ENCODE assay signal across 1 cellular context in the genomic region with DNA sequence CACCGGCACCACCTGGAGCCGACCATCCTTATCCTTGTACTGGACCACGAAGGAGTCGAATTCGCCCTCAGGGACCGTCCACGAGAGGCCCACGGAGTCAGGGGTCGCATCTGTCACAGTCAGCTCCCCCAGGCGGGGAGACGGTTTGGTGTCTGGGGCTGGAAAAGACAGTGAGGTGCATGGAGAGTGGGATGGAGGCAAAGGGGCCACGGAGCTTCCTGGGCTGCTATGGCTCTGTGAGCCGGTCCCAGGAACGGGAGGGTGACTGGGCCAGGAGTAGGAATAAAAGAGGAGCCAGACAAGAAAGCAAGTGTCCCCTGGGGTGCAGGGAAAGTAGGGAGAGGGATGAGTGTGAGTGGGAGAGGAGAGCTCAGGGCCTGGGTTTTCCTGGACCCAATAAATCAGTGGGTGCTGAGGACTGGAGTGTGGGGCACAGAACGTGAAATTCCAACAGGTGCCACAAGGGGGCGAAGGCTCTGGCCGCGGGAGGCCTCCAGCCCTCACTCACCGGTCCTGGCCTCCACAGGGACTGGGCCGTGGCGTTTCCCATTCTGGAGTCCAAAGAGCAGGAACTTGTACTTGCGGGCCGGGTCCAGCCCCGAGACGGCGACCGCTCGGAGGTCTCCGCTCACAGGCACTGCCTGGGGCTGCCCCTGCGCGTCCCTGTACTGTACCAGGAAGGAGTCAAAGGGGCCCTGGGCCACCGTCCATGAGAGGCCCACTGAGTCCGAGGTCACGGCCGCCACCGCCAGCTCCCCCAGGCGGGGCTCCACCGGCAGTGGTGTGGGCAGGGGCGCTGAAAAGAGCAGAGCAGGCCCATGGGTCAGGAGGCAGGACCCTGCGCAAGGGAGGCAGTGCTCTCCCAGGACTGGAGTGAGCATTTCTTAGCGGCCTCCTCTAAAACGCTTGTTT.
TF ChIP-seq lines count a peak whose summit lies in the region.

No MANE protein-coding gene starts in this region.

TF ChIP-seq in HepG2, 621 proteins besides CTCF, POLR2A, EP300 and RAD21 (continued from another document and continues in another):
- TF ChIP-seq, protein P1, sequence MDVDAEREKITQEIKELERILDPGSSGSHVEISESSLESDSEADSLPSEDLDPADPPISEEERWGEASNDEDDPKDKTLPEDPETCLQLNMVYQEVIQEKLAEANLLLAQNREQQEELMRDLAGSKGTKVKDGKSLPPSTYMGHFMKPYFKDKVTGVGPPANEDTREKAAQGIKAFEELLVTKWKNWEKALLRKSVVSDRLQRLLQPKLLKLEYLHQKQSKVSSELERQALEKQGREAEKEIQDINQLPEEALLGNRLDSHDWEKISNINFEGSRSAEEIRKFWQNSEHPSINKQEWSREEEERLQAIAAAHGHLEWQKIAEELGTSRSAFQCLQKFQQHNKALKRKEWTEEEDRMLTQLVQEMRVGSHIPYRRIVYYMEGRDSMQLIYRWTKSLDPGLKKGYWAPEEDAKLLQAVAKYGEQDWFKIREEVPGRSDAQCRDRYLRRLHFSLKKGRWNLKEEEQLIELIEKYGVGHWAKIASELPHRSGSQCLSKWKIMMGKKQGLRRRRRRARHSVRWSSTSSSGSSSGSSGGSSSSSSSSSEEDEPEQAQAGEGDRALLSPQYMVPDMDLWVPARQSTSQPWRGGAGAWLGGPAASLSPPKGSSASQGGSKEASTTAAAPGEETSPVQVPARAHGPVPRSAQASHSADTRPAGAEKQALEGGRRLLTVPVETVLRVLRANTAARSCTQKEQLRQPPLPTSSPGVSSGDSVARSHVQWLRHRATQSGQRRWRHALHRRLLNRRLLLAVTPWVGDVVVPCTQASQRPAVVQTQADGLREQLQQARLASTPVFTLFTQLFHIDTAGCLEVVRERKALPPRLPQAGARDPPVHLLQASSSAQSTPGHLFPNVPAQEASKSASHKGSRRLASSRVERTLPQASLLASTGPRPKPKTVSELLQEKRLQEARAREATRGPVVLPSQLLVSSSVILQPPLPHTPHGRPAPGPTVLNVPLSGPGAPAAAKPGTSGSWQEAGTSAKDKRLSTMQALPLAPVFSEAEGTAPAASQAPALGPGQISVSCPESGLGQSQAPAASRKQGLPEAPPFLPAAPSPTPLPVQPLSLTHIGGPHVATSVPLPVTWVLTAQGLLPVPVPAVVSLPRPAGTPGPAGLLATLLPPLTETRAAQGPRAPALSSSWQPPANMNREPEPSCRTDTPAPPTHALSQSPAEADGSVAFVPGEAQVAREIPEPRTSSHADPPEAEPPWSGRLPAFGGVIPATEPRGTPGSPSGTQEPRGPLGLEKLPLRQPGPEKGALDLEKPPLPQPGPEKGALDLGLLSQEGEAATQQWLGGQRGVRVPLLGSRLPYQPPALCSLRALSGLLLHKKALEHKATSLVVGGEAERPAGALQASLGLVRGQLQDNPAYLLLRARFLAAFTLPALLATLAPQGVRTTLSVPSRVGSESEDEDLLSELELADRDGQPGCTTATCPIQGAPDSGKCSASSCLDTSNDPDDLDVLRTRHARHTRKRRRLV (CRISPR knock-in tag; IDR thresholded peaks at IDR 0.05) = 0 out of 2 replicates have a peak, but pooled peaks have one; percentile 60
- TF ChIP-seq, protein P2, sequence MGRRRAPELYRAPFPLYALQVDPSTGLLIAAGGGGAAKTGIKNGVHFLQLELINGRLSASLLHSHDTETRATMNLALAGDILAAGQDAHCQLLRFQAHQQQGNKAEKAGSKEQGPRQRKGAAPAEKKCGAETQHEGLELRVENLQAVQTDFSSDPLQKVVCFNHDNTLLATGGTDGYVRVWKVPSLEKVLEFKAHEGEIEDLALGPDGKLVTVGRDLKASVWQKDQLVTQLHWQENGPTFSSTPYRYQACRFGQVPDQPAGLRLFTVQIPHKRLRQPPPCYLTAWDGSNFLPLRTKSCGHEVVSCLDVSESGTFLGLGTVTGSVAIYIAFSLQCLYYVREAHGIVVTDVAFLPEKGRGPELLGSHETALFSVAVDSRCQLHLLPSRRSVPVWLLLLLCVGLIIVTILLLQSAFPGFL (CRISPR knock-in tag; IDR thresholded peaks at IDR 0.05) = 0 out of 2 replicates have a peak, but pooled peaks have one; percentile 57
- TF ChIP-seq, protein P3, sequence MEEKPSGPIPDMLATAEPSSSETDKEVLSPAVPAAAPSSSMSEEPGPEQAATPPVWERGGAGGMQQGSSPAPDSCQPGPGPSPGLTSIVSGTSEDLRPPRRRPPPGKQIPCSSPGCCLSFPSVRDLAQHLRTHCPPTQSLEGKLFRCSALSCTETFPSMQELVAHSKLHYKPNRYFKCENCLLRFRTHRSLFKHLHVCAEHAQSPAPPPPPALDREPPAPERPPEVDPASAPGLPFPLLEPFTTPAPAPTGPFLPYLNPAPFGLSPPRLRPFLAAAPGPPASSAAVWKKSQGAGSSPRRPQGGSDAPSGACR (CRISPR knock-in tag; IDR thresholded peaks at IDR 0.05) = peak; percentile 85
- TF ChIP-seq KDM6A (CRISPR knock-in tag; IDR thresholded peaks at IDR 0.05; ENCODE audit: low read depth) (0 out of 2 replicates have a peak, but pooled peaks have one; percentile 13), ZNF274 (CRISPR knock-in tag; IDR thresholded peaks at IDR 0.05) (peak; percentile 84; the same call in 1 of the 2 replicates), PRPF4 (IDR thresholded peaks at IDR 0.05; ENCODE audit: low read depth, low read length, poor library complexity, severe bottlenecking) (no peak), PHF8 (CRISPR knock-in tag; IDR thresholded peaks at IDR 0.05) (peak; percentile 93), SAFB2 (CRISPR knock-in tag; IDR thresholded peaks at IDR 0.05; ENCODE audit: borderline replicate concordance, low read depth) (peak; percentile 53; the same call in 1 of the 2 replicates), FOXK2 (IDR thresholded peaks at IDR 0.05) (no peak), ZBTB38 (CRISPR knock-in tag; IDR thresholded peaks at IDR 0.05) (peak; percentile 13; the same call in 1 of the 2 replicates), ZNF777 (CRISPR knock-in tag; IDR thresholded peaks at IDR 0.05) (peak; percentile 90), FOXO1 (CRISPR knock-in tag; IDR thresholded peaks at IDR 0.05) (0 out of 2 replicates have a peak, but pooled peaks have one; percentile 35), KLF12 (CRISPR knock-in tag; IDR thresholded peaks at IDR 0.05; ENCODE audit: borderline replicate concordance) (no peak), ZNF567 (CRISPR knock-in tag; IDR thresholded peaks at IDR 0.05; ENCODE audit: borderline replicate concordance) (no peak), MXD4 (CRISPR knock-in tag; IDR thresholded peaks at IDR 0.05) (peak; percentile 49; the same call in 1 of the 2 replicates), CCDC6 (CRISPR knock-in tag; IDR thresholded peaks at IDR 0.05) (no peak), ZNF367 (CRISPR knock-in tag; IDR thresholded peaks at IDR 0.05; ENCODE audit: borderline replicate concordance) (peak; percentile 65; the same call in 1 of the 2 replicates), ZBTB7A (CRISPR knock-in tag; IDR thresholded peaks at IDR 0.05) (no peak), KLF6 (CRISPR knock-in tag; IDR thresholded peaks at IDR 0.05) (no peak), NFKBIZ (CRISPR knock-in tag; IDR thresholded peaks at IDR 0.05) (peak; percentile 59; the same call in 1 of the 2 replicates), KAT7 (CRISPR knock-in tag; IDR thresholded peaks at IDR 0.05; ENCODE audit: borderline replicate concordance) (peak; percentile 94), ZNF354B (CRISPR knock-in tag; IDR thresholded peaks at IDR 0.05) (no peak), SALL2 (CRISPR knock-in tag; IDR thresholded peaks at IDR 0.05) (peak; percentile 95), ZNF224 (CRISPR knock-in tag; IDR thresholded peaks at IDR 0.05) (no peak), NR2C2 (CRISPR knock-in tag; IDR thresholded peaks at IDR 0.05; ENCODE audit: borderline replicate concordance) (peak; percentile 64; the same call in 1 of the 2 replicates), ZNF296 (CRISPR knock-in tag; conservative IDR thresholded peaks at IDR 0.05) (no peak; the same call in 1 of the 2 replicates)
- TF ChIP-seq, protein P4, sequence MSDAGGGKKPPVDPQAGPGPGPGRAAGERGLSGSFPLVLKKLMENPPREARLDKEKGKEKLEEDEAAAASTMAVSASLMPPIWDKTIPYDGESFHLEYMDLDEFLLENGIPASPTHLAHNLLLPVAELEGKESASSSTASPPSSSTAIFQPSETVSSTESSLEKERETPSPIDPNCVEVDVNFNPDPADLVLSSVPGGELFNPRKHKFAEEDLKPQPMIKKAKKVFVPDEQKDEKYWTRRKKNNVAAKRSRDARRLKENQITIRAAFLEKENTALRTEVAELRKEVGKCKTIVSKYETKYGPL (CRISPR knock-in tag; IDR thresholded peaks at IDR 0.05) = peak; percentile 45; the same call in 1 of the 2 replicates
- TF ChIP-seq, protein P5, sequence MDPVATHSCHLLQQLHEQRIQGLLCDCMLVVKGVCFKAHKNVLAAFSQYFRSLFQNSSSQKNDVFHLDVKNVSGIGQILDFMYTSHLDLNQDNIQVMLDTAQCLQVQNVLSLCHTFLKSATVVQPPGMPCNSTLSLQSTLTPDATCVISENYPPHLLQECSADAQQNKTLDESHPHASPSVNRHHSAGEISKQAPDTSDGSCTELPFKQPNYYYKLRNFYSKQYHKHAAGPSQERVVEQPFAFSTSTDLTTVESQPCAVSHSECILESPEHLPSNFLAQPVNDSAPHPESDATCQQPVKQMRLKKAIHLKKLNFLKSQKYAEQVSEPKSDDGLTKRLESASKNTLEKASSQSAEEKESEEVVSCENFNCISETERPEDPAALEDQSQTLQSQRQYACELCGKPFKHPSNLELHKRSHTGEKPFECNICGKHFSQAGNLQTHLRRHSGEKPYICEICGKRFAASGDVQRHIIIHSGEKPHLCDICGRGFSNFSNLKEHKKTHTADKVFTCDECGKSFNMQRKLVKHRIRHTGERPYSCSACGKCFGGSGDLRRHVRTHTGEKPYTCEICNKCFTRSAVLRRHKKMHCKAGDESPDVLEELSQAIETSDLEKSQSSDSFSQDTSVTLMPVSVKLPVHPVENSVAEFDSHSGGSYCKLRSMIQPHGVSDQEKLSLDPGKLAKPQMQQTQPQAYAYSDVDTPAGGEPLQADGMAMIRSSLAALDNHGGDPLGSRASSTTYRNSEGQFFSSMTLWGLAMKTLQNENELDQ (CRISPR knock-in tag; IDR thresholded peaks at IDR 0.05; ENCODE audit: borderline replicate concordance) = no peak
- TF ChIP-seq, protein P6, sequence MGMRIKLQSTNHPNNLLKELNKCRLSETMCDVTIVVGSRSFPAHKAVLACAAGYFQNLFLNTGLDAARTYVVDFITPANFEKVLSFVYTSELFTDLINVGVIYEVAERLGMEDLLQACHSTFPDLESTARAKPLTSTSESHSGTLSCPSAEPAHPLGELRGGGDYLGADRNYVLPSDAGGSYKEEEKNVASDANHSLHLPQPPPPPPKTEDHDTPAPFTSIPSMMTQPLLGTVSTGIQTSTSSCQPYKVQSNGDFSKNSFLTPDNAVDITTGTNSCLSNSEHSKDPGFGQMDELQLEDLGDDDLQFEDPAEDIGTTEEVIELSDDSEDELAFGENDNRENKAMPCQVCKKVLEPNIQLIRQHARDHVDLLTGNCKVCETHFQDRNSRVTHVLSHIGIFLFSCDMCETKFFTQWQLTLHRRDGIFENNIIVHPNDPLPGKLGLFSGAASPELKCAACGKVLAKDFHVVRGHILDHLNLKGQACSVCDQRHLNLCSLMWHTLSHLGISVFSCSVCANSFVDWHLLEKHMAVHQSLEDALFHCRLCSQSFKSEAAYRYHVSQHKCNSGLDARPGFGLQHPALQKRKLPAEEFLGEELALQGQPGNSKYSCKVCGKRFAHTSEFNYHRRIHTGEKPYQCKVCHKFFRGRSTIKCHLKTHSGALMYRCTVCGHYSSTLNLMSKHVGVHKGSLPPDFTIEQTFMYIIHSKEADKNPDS (CRISPR knock-in tag; IDR thresholded peaks at IDR 0.05) = peak; percentile 63; the same call in 1 of the 2 replicates
- TF ChIP-seq, protein P7, sequence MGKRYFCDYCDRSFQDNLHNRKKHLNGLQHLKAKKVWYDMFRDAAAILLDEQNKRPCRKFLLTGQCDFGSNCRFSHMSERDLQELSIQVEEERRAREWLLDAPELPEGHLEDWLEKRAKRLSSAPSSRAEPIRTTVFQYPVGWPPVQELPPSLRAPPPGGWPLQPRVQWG (CRISPR knock-in tag; IDR thresholded peaks at IDR 0.05; ENCODE audit: borderline replicate concordance, low read depth) = no peak
- TF ChIP-seq, protein P8, sequence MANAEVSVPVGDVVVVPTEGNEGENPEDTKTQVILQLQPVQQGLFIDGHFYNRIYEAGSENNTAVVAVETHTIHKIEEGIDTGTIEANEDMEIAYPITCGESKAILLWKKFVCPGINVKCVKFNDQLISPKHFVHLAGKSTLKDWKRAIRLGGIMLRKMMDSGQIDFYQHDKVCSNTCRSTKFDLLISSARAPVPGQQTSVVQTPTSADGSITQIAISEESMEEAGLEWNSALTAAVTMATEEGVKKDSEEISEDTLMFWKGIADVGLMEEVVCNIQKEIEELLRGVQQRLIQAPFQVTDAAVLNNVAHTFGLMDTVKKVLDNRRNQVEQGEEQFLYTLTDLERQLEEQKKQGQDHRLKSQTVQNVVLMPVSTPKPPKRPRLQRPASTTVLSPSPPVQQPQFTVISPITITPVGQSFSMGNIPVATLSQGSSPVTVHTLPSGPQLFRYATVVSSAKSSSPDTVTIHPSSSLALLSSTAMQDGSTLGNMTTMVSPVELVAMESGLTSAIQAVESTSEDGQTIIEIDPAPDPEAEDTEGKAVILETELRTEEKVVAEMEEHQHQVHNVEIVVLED (CRISPR knock-in tag; IDR thresholded peaks at IDR 0.05; ENCODE audit: borderline replicate concordance) = peak; percentile 73
- TF ChIP-seq, protein P9, sequence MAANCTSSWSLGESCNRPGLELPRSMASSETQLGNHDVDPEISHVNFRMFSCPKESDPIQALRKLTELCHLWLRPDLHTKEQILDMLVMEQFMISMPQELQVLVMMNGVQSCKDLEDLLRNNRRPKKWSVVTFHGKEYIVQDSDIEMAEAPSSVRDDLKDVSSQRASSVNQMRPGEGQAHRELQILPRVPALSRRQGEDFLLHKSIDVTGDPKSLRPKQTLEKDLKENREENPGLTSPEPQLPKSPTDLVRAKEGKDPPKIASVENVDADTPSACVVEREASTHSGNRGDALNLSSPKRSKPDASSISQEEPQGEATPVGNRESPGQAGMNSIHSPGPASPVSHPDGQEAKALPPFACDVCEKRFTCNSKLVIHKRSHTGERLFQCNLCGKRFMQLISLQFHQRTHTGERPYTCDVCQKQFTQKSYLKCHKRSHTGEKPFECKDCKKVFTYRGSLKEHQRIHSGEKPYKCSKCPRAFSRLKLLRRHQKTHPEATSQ (CRISPR knock-in tag; IDR thresholded peaks at IDR 0.05; ENCODE audit: borderline replicate concordance) = peak; percentile 38; the same call in 1 of the 2 replicates
- TF ChIP-seq, protein P10, sequence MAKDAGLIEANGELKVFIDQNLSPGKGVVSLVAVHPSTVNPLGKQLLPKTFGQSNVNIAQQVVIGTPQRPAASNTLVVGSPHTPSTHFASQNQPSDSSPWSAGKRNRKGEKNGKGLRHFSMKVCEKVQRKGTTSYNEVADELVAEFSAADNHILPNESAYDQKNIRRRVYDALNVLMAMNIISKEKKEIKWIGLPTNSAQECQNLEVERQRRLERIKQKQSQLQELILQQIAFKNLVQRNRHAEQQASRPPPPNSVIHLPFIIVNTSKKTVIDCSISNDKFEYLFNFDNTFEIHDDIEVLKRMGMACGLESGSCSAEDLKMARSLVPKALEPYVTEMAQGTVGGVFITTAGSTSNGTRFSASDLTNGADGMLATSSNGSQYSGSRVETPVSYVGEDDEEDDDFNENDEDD (CRISPR knock-in tag; IDR thresholded peaks at IDR 0.05; ENCODE audit: borderline replicate concordance) = no peak
- TF ChIP-seq, protein P11, sequence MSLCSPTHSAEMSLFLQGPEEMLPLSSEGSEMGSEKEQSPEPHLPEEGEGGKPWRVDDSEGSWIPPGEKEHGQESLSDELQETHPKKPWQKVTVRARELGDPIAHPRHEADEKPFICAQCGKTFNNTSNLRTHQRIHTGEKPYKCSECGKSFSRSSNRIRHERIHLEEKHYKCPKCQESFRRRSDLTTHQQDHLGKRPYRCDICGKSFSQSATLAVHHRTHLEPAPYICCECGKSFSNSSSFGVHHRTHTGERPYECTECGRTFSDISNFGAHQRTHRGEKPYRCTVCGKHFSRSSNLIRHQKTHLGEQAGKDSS (CRISPR knock-in tag; IDR thresholded peaks at IDR 0.05; ENCODE audit: borderline replicate concordance, low read depth) = peak; percentile 85; the same call in 1 of the 2 replicates
